Comparison of ENCODE assay signal across 14 cellular contexts in the genomic region with DNA sequence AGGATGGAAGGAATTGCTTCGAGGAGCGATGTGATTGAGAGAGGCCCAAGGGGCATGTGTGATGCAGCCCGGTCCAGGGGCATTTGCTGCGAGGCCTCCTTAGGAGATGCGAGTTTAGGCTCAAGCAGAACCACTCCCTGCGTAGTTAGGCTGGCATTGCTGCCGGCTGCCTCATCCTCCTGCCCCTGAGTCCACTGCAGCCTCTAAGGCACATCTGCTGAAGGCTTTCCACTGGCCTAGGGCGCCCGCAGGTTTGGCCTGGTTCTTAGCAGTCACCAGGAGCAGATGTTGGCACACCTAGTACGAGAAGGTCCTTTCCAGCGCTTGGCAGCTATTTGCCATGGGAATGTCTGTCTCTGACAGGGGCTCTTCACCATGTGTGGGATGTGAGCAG. TPM values are rescaled to one million over a fixed set of nuclear protein-coding genes. Genes with fewer than 3 reads are reported as not detected.
DNase-seq lines count a peak whose midpoint lies in the region; ATAC-seq, FAIRE-seq and TF ChIP-seq lines count a peak whose summit lies in the region.
"Had no signal": no experiment of that assay in that cellular context is flagged by ENCODE, and none has a peak within 500 bp of the region (broad histone marks: within the 10 kb centered on the region; RNA-seq: fewer than 3 reads in every experiment).

No MANE protein-coding gene starts in this region.

- H3K27me3 ChIP-seq in Panc1 (ENCODE audit: control insufficient read depth, insufficient read depth, low read length) (no peaks in the 10 kb centered on the region), pancreas (no peaks in the 10 kb centered on the region)
- H3K27me3 ChIP-seq: suprapubic skin had no signal

- intact Hi-C loops in Panc1 (cut with micrococcal nuclease; ENCODE audit: unreplicated experiment) = no loop called here
- intact Hi-C loops in pancreas (cut with DNase I) = no loop called here

- no peaks in the 10 kb centered on the region for H3K27me3 Mint-ChIP-seq in T-helper 2 cell treated with Interferon-gamma antibody and Interleukin-4, amounts not matched to agents 5 μg/mL and 100 μg/mL, for 36 hours (ENCODE audit: low read depth)
- no peaks in the 10 kb centered on the region for H3K27me3 Mint-ChIP-seq in stimulated activated naive B cell treated with anti-CD40 and anti-IgM and Interleukin-4, amounts not matched to agents 10 μg/mL and 1 μg/mL and 100 μg/mL, for 72 hours

- POLR2A ChIA-PET in Panc1 (lab: Charles Lee) = no interaction called here

- peaks cover 59% of the 10 kb centered on the region for H3K36me3 Mint-ChIP-seq in T-helper 2 cell treated with Interferon-gamma antibody and Interleukin-4, amounts not matched to agents 5 μg/mL and 100 μg/mL, for 36 hours (ENCODE audit: low read depth)
- peaks cover 66 to 82% of the 10 kb centered on the region in 2 donors for H3K36me3 Mint-ChIP-seq in stimulated activated naive B cell treated with anti-CD40 and anti-IgM and Interleukin-4, amounts not matched to agents 10 μg/mL and 1 μg/mL and 100 μg/mL, for 72 hours

- in situ Hi-C loops in Panc1 (cut with HindIII; ENCODE audit: low pct_unique_long_range_greater_than_20kb, low sequenced_read_pairs) = loop anchor here (10.0 kb wide), 1 partner anchor 154 kb away; no protein-coding TSS in a partner anchor

- no peak overlapping the region for H3K4me3 ChIP-seq in Panc1 (ENCODE audit: low read depth in 2 of 2, low read length in 2 of 2)
- no peak overlapping the region for H3K4me3 ChIP-seq in coronary artery
- H3K4me3 ChIP-seq in pancreas = no peak overlapping the region
- H3K4me3 ChIP-seq: HAP-1, suprapubic skin had no signal

- no peak for DNase-seq in T-helper 2 cell treated with Interferon-gamma antibody and Interleukin-4, amounts not matched to agents 5 μg/mL and 100 μg/mL, for 36 hours (ENCODE audit: low spot score)
- DNase-seq in T-helper 2 cell = no peak
- no peak for DNase-seq in Panc1 (ENCODE audit: low read depth, low spot score)
- peak; percentile 69 for DNase-seq in coronary artery (ENCODE audit: low spot score)
- DNase-seq in stimulated activated naive B cell treated with anti-CD40 and anti-IgM and Interleukin-4, amounts not matched to agents 10 μg/mL and 1 μg/mL and 100 μg/mL, for 72 hours = no peak
- DNase-seq in NCI-H1417 treated with DMSO at 0.1 percent for 48 hours (lab: John Stamatoyannopoulos, UW) = no peak
- no peak for DNase-seq in pancreas
- DNase-seq: 8988T, foreskin melanocyte, NCI-H146 had no signal

- TF ChIP-seq CTCF in Panc1 (IDR thresholded peaks at IDR 0.05) (no peak), coronary artery (IDR thresholded peaks at IDR 0.05) (no peak), pancreas (IDR thresholded peaks at IDR 0.05) (no peak)

- H3K4me1 Mint-ChIP-seq in T-helper 2 cell treated with Interferon-gamma antibody and Interleukin-4, amounts not matched to agents 5 μg/mL and 100 μg/mL, for 36 hours (ENCODE audit: low read depth) = peaks cover 70% of the 10 kb centered on the region
- peaks cover 72 to 83% of the 10 kb centered on the region in 2 donors for H3K4me1 Mint-ChIP-seq in stimulated activated naive B cell treated with anti-CD40 and anti-IgM and Interleukin-4, amounts not matched to agents 10 μg/mL and 1 μg/mL and 100 μg/mL, for 72 hours

- no peaks in the 10 kb centered on the region for H3K9me3 Mint-ChIP-seq in T-helper 2 cell treated with Interferon-gamma antibody and Interleukin-4, amounts not matched to agents 5 μg/mL and 100 μg/mL, for 36 hours
- H3K9me3 Mint-ChIP-seq in stimulated activated naive B cell treated with anti-CD40 and anti-IgM and Interleukin-4, amounts not matched to agents 10 μg/mL and 1 μg/mL and 100 μg/mL, for 72 hours = peaks cover 0 to 3% of the 10 kb centered on the region in 2 donors

- CTCF ChIA-PET in Panc1 (lab: Charles Lee) = no interaction called here

- no peaks in the 10 kb centered on the region for H3K36me3 ChIP-seq in Panc1 (ENCODE audit: control insufficient read depth, insufficient read depth, low read length)
- H3K36me3 ChIP-seq in pancreas = no peaks in the 10 kb centered on the region
- H3K36me3 ChIP-seq: HAP-1, suprapubic skin had no signal

- no peaks in the 10 kb centered on the region for H3K9me3 ChIP-seq in Panc1 (ENCODE audit: control insufficient read depth, insufficient read depth, low read depth, low read length)
- H3K9me3 ChIP-seq in pancreas = no peaks in the 10 kb centered on the region
- H3K9me3 ChIP-seq: HAP-1, suprapubic skin had no signal

- no peaks in the 10 kb centered on the region for H3K4me1 ChIP-seq in Panc1 (ENCODE audit: control insufficient read depth, insufficient read depth, low read length)
- H3K4me1 ChIP-seq in pancreas = peaks cover 0 to 4% (median 0%) of the 10 kb centered on the region in 3 donors
- H3K4me1 ChIP-seq: HAP-1 had no signal

- FAIRE-seq in pancreas (lab: Jason Lieb, UNC) = no peak

- ATAC-seq in Panc1 (0 out of 2 replicates have a peak, but pooled peaks have one; percentile 22), HG03159 (IDR thresholded peaks at IDR 0.05; ENCODE audit: unreplicated experiment) (no peak), pancreas (no peak)
- ATAC-seq in stimulated activated naive B cell treated with anti-CD40 and anti-IgM and Interleukin-4, amounts not matched to agents 10 μg/mL and 1 μg/mL and 100 μg/mL, for 72 hours (replicated peaks) = no peak

- H3K27ac ChIP-seq in Panc1 (ENCODE audit: low read length) (no peak overlapping the region), coronary artery (no peak overlapping the region), pancreas (peak overlapping the region in 1 of 4 donors; percentile 23)
- H3K27ac ChIP-seq: suprapubic skin had no signal

- 81 to 90% methylated on average over 11 of the region's 11 CpGs for WGBS in pancreas, 2 donors

- H3K27ac Mint-ChIP-seq in T-helper 2 cell treated with Interferon-gamma antibody and Interleukin-4, amounts not matched to agents 5 μg/mL and 100 μg/mL, for 36 hours = peak overlapping the region; percentile 90
- peak overlapping the region; percentile 96 for H3K27ac Mint-ChIP-seq in stimulated activated naive B cell treated with anti-CD40 and anti-IgM and Interleukin-4, amounts not matched to agents 10 μg/mL and 1 μg/mL and 100 μg/mL, for 72 hours

- no TSS peak for BruUV-seq in Panc1 (replicated peaks; lab: Mats Ljungman, UMichigan)

- peak overlapping the region; percentile 81 for H3K4me3 Mint-ChIP-seq in T-helper 2 cell treated with Interferon-gamma antibody and Interleukin-4, amounts not matched to agents 5 μg/mL and 100 μg/mL, for 36 hours
- peak overlapping the region; percentile 80 for H3K4me3 Mint-ChIP-seq in stimulated activated naive B cell treated with anti-CD40 and anti-IgM and Interleukin-4, amounts not matched to agents 10 μg/mL and 1 μg/mL and 100 μg/mL, for 72 hours

RNA-seq across cellular contexts. Expression of gene INPP5D, which starts 20.7 kb away (rescaled TPM):
- 0.39 TPM for total RNA-seq in Panc1 (2021; ENCODE audit: unreplicated experiment)
- polyA plus RNA-seq in Panc1 (2012; ENCODE audit: insufficient read length) = 0.18 TPM
- 10 to 100 TPM in 1 of 6 donors, 1 to 10 TPM in 5; 1.1 to 11.4 (median 2.6) TPM for total RNA-seq in pancreas
- 1 to 10 TPM; 2.2 to 2.4 TPM for polyA plus RNA-seq in pancreas

RNA-seq across cellular contexts. Expression of gene NEU2, which starts 48.4 kb away (rescaled TPM):
- total RNA-seq in Panc1 (2021; ENCODE audit: unreplicated experiment) (not detected), pancreas (not detected)
- polyA plus RNA-seq in Panc1 (2012; ENCODE audit: insufficient read length) = not detected
- not detected for polyA plus RNA-seq in pancreas
- total RNA-seq: aorta had no signal
- polyA plus RNA-seq: aorta had no signal
